Comparison of ENCODE assay signal across 9 cellular contexts in the genomic region with DNA sequence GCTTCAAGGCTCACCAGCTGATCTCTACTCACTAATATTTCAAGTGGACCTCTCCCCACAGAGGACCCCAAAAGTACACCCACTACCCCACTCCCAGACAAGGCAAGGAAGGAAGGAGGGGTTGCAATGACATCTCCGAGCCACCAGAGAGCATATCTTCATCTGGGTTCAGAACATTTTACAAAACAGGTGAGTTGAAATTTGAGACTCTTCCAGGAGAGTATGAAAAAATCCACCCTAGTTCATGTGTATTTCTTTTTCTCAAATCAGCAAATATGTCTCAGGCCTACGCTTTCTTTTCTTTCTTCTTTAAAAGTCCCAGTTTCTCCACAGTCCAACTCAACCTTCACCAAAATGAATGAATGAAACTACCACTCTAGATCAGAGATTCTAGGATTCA.
A peak's percentile ranks its signal among the peaks of the same experiment; 100 is the strongest.
DNase-seq lines count a peak whose midpoint lies in the region; ATAC-seq lines count a peak whose summit lies in the region.
"Had no signal": no experiment of that assay in that cellular context is flagged by ENCODE, and none has a peak within 500 bp of the region (broad histone marks: within the 10 kb centered on the region; RNA-seq: fewer than 3 reads in every experiment).

No MANE protein-coding gene starts in this region.

- DNase-seq in CD4-positive, CD25-positive, alpha-beta regulatory T cell, result peak in 1 of 3 donors; percentile 28
- DNase-seq in T47D (ENCODE audit: low read depth in 1 of 2, low spot score in 1 of 2), result peak; percentile 35 to 69
- DNase-seq in activated CD8-positive, alpha-beta memory T cell treated with anti-CD3 and anti-CD28 coated beads, Interleukin-2, amount 10 ng/mL, durations not matched to agents 7 days and 5 days, result no peak
- DNase-seq in activated naive CD4-positive, alpha-beta T cell treated with Interleukin-2 at 50 U/mL for 16 hours, result no peak

- in situ Hi-C loops in T47D (cut with HindIII; ENCODE audit: low pct_unique_long_range_greater_than_20kb, low sequenced_read_pairs), result no loop called here

- no peak overlapping the region for H3K4me3 ChIP-seq in CD4-positive, CD25-positive, alpha-beta regulatory T cell (ENCODE audit: low read depth, low read length)
- no peak overlapping the region for H3K4me3 ChIP-seq in muscle layer of duodenum (ENCODE audit: low read depth in 1 of 2, low read length in 2 of 2)

- H3K27me3 ChIP-seq in CD4-positive, CD25-positive, alpha-beta regulatory T cell (ENCODE audit: control insufficient read depth, insufficient read depth, low read length), result no peaks in the 10 kb centered on the region
- H3K27me3 ChIP-seq in muscle layer of duodenum (ENCODE audit: low read depth, low read length), result no peaks in the 10 kb centered on the region

- H3K36me3 ChIP-seq in CD4-positive, CD25-positive, alpha-beta regulatory T cell (ENCODE audit: control insufficient read depth, insufficient read depth, low read length), result no peaks in the 10 kb centered on the region
- no peaks in the 10 kb centered on the region for H3K36me3 ChIP-seq in muscle layer of duodenum (ENCODE audit: control insufficient read depth in 1 of 2, insufficient read depth in 2 of 2, low read length in 2 of 2)

- peak overlapping the region in 2 of 3 donors; percentile 32 to 38 for H3K27ac Mint-ChIP-seq in CD4-positive, CD25-positive, alpha-beta regulatory T cell
- H3K27ac Mint-ChIP-seq in activated T-helper 17 cell treated with anti-CD3 and anti-CD28 coated beads, Interleukin-2, amount 50 U/mL, for 72 hours, result no peak overlapping the region
- no peak overlapping the region for H3K27ac Mint-ChIP-seq in activated CD8-positive, alpha-beta memory T cell treated with anti-CD3 and anti-CD28 coated beads, Interleukin-2, amount 10 ng/mL, durations not matched to agents 7 days and 5 days

- peaks cover 4% of the 10 kb centered on the region for H3K36me3 Mint-ChIP-seq in CD4-positive, CD25-positive, alpha-beta regulatory T cell
- no peaks in the 10 kb centered on the region for H3K36me3 Mint-ChIP-seq in activated T-helper 17 cell treated with anti-CD3 and anti-CD28 coated beads, Interleukin-2, amount 50 U/mL, for 72 hours (ENCODE audit: low read depth)
- H3K36me3 Mint-ChIP-seq in activated CD8-positive, alpha-beta memory T cell treated with anti-CD3 and anti-CD28 coated beads, Interleukin-2, amount 10 ng/mL, durations not matched to agents 7 days and 5 days, result no peaks in the 10 kb centered on the region

- peaks cover 11% of the 10 kb centered on the region for H3K4me1 ChIP-seq in CD4-positive, CD25-positive, alpha-beta regulatory T cell (ENCODE audit: control insufficient read depth, insufficient read depth, low read length, poor library complexity, severe bottlenecking)
- H3K4me1 ChIP-seq in muscle layer of duodenum (ENCODE audit: control insufficient read depth in 1 of 2, insufficient read depth in 2 of 2, low read length in 2 of 2), result peaks cover 4 to 25% of the 10 kb centered on the region in 2 donors

- no peak overlapping the region for H3K4me3 Mint-ChIP-seq in CD4-positive, CD25-positive, alpha-beta regulatory T cell
- H3K4me3 Mint-ChIP-seq in activated T-helper 17 cell treated with anti-CD3 and anti-CD28 coated beads, Interleukin-2, amount 50 U/mL, for 72 hours, result no peak overlapping the region
- H3K4me3 Mint-ChIP-seq in activated CD8-positive, alpha-beta memory T cell treated with anti-CD3 and anti-CD28 coated beads, Interleukin-2, amount 10 ng/mL, durations not matched to agents 7 days and 5 days, result no peak overlapping the region
- H3K4me3 Mint-ChIP-seq: naive thymus-derived CD8-positive, alpha-beta T cell had no signal

- no peaks in the 10 kb centered on the region for H3K9me3 ChIP-seq in CD4-positive, CD25-positive, alpha-beta regulatory T cell (ENCODE audit: control insufficient read depth in 2 of 2, low read length in 2 of 2)
- no peaks in the 10 kb centered on the region for H3K9me3 ChIP-seq in muscle layer of duodenum (ENCODE audit: control insufficient read depth in 1 of 2, low read length in 2 of 2)

- peak in 1 of 2 donors; percentile 28 for ATAC-seq in CD4-positive, CD25-positive, alpha-beta regulatory T cell (ENCODE audit: low read depth in 2 of 2)
- ATAC-seq in HG03280 (IDR thresholded peaks at IDR 0.05; ENCODE audit: unreplicated experiment), result peak; percentile 50
- ATAC-seq in activated T-helper 17 cell treated with anti-CD3 and anti-CD28 coated beads, Interleukin-2, amount 50 U/mL, for 72 hours (replicated peaks), result no peak
- no peak for ATAC-seq in activated CD8-positive, alpha-beta memory T cell treated with anti-CD3 and anti-CD28 coated beads, Interleukin-2, amount 10 ng/mL, durations not matched to agents 7 days and 5 days
- ATAC-seq in HG02852 (IDR thresholded peaks at IDR 0.05; ENCODE audit: unreplicated experiment), result no peak
- ATAC-seq: naive thymus-derived CD8-positive, alpha-beta T cell had no signal

- CTCF ChIA-PET in activated CD8-positive, alpha-beta memory T cell treated with anti-CD3 and anti-CD28 coated beads, Interleukin-2, amount 10 ng/mL, durations not matched to agents 7 days and 5 days (lab: Charles Lee), result interaction anchor here (0.8 to 1.5 kb wide), 4 partner anchors 24 to 92 kb away, joined by 3 to 7 read pairs (median 4); no protein-coding TSS in a partner anchor

- H3K27ac ChIP-seq in CD4-positive, CD25-positive, alpha-beta regulatory T cell (ENCODE audit: insufficient read depth, low read length, poor library complexity, severe bottlenecking), result no peak overlapping the region
- H3K27ac ChIP-seq in muscle layer of duodenum (ENCODE audit: low read length), result peak overlapping the region; percentile 32

- no peaks in the 10 kb centered on the region for H3K27me3 Mint-ChIP-seq in CD4-positive, CD25-positive, alpha-beta regulatory T cell
- no peaks in the 10 kb centered on the region for H3K27me3 Mint-ChIP-seq in activated T-helper 17 cell treated with anti-CD3 and anti-CD28 coated beads, Interleukin-2, amount 50 U/mL, for 72 hours
- H3K27me3 Mint-ChIP-seq in activated CD8-positive, alpha-beta memory T cell treated with anti-CD3 and anti-CD28 coated beads, Interleukin-2, amount 10 ng/mL, durations not matched to agents 7 days and 5 days, result no peaks in the 10 kb centered on the region
- H3K27me3 Mint-ChIP-seq: naive thymus-derived CD8-positive, alpha-beta T cell had no signal

- no peaks in the 10 kb centered on the region for H3K9me3 Mint-ChIP-seq in CD4-positive, CD25-positive, alpha-beta regulatory T cell
- no peaks in the 10 kb centered on the region for H3K9me3 Mint-ChIP-seq in activated T-helper 17 cell treated with anti-CD3 and anti-CD28 coated beads, Interleukin-2, amount 50 U/mL, for 72 hours
- no peaks in the 10 kb centered on the region for H3K9me3 Mint-ChIP-seq in activated CD8-positive, alpha-beta memory T cell treated with anti-CD3 and anti-CD28 coated beads, Interleukin-2, amount 10 ng/mL, durations not matched to agents 7 days and 5 days (ENCODE audit: low read depth)
- H3K9me3 Mint-ChIP-seq: naive thymus-derived CD8-positive, alpha-beta T cell had no signal

- peaks cover 26 to 53% (median 34%) of the 10 kb centered on the region in 4 donors for H3K4me1 Mint-ChIP-seq in CD4-positive, CD25-positive, alpha-beta regulatory T cell
- H3K4me1 Mint-ChIP-seq in activated T-helper 17 cell treated with anti-CD3 and anti-CD28 coated beads, Interleukin-2, amount 50 U/mL, for 72 hours, result no peaks in the 10 kb centered on the region
- H3K4me1 Mint-ChIP-seq in activated CD8-positive, alpha-beta memory T cell treated with anti-CD3 and anti-CD28 coated beads, Interleukin-2, amount 10 ng/mL, durations not matched to agents 7 days and 5 days, result peaks cover 9% of the 10 kb centered on the region

Comparison
In these comparisons a context has a peak if more than half of its experiments do, and no peak if none do; other contexts are left out.
1. DNase-seq: peak in T47D (2 of 2); none in activated CD8-positive, alpha-beta memory T cell treated with anti-CD3 and anti-CD28 coated beads, Interleukin-2, amount 10 ng/mL, durations not matched to agents 7 days and 5 days (single experiment) and activated naive CD4-positive, alpha-beta T cell treated with Interleukin-2 at 50 U/mL for 16 hours (single experiment).
2. H3K27ac Mint-ChIP-seq: peak in CD4-positive, CD25-positive, alpha-beta regulatory T cell (2 of 3); none in activated T-helper 17 cell treated with anti-CD3 and anti-CD28 coated beads, Interleukin-2, amount 50 U/mL, for 72 hours (single experiment) and activated CD8-positive, alpha-beta memory T cell treated with anti-CD3 and anti-CD28 coated beads, Interleukin-2, amount 10 ng/mL, durations not matched to agents 7 days and 5 days (single experiment).